26 cellular contexts compared by ENCODE assay signal in genomic region chr1:64100791-64101190, GRCh38.
"Had no signal": no experiment of that assay in that cellular context is flagged by ENCODE, and none has a peak within 500 bp of the region (broad histone marks: within the 10 kb centered on the region; RNA-seq: fewer than 3 reads in every experiment).

No MANE protein-coding gene starts in this region.

- H3K27ac ChIP-seq: breast epithelium, epithelial cell of prostate, hepatocyte, left lung, VCaP had no signal

- H3K36me3 Mint-ChIP-seq: immature natural killer cell; naive thymus-derived CD8-positive, alpha-beta T cell; T-cell had no signal

- H2AFZ ChIP-seq: hepatocyte had no signal

- FAIRE-seq: frontal cortex had no signal

- H3K27me3 Mint-ChIP-seq: activated naive CD8-positive, alpha-beta T cell treated with anti-CD3 and anti-CD28 coated beads, Interleukin-2, amount 50 U/mL, for 24 hours; central memory CD8-positive, alpha-beta T cell had no signal

- H3K9me3 Mint-ChIP-seq: activated CD4-positive, alpha-beta memory T cell treated with anti-CD3 and anti-CD28 coated beads, Interleukin-2, amount 10 ng/mL, durations not matched to agents 7 days and 5 days; activated CD4-positive, alpha-beta T cell treated with anti-CD3 and anti-CD28 coated beads, Interleukin-2, amount 10 ng/mL, durations not matched to agents 24 days and 14 days; activated naive CD8-positive, alpha-beta T cell treated with anti-CD3 and anti-CD28 coated beads, Interleukin-2, amount 50 U/mL, for 24 hours; central memory CD8-positive, alpha-beta T cell; T-cell; T-helper 2 cell treated with Interferon-gamma antibody and Interleukin-4, amounts not matched to agents 5 μg/mL and 100 μg/mL, for 36 hours had no signal

- H3K27ac Mint-ChIP-seq: activated CD4-positive, alpha-beta memory T cell treated with anti-CD3 and anti-CD28 coated beads, Interleukin-2, amount 10 ng/mL, durations not matched to agents 7 days and 5 days; activated CD4-positive, alpha-beta T cell treated with anti-CD3 and anti-CD28 coated beads, Interleukin-2, amount 10 ng/mL, durations not matched to agents 24 days and 14 days; activated naive CD8-positive, alpha-beta T cell treated with anti-CD3 and anti-CD28 coated beads, Interleukin-2, amount 50 U/mL, for 24 hours; activated T-cell treated with anti-CD3 and anti-CD28 coated beads, Interleukin-2, amount 50 U/mL, for 72 hours; immature natural killer cell; naive thymus-derived CD8-positive, alpha-beta T cell; T-cell; T-helper 2 cell treated with Interferon-gamma antibody and Interleukin-4, amounts not matched to agents 5 μg/mL and 100 μg/mL, for 36 hours had no signal

- DNase-seq: activated CD4-positive, alpha-beta memory T cell treated with anti-CD3 and anti-CD28 coated beads, Interleukin-2, amount 10 ng/mL, durations not matched to agents 7 days and 5 days; activated CD4-positive, alpha-beta T cell treated with anti-CD3 and anti-CD28 coated beads, Interleukin-2, amount 10 ng/mL, durations not matched to agents 24 days and 14 days; activated effector memory CD4-positive, alpha-beta T cell treated with anti-CD3 and anti-CD28 coated beads, Interleukin-2, amount 50 U/mL, for 16 hours; activated naive CD4-positive, alpha-beta T cell treated with anti-CD3 and anti-CD28 coated beads, Interleukin-2, amount 50 U/mL, for 16 hours; activated naive CD8-positive, alpha-beta T cell treated with anti-CD3 and anti-CD28 coated beads, Interleukin-2, amount 50 U/mL, for 24 hours; activated T-cell treated with anti-CD3 and anti-CD28 coated beads, Interleukin-2, amount 50 U/mL, for 72 hours; anterior cingulate cortex; cortex of kidney; glutamatergic neuron; immature natural killer cell; left lung; naive thymus-derived CD8-positive, alpha-beta T cell; nucleus accumbens; retina; stimulated activated CD4-positive, alpha-beta T cell treated with anti-CD3 and anti-CD28 coated beads, Interleukin-2, amount 100 ng/mL, for 48 hours; stimulated activated naive CD4-positive, alpha-beta T cell treated with Interleukin-2 at 50 U/mL for 16 hours; T-cell had no signal

- H3K4me2 ChIP-seq: hepatocyte had no signal

- H3K27me3 ChIP-seq: breast epithelium, hepatocyte, left lung had no signal

- H3K4me3 Mint-ChIP-seq: activated CD4-positive, alpha-beta memory T cell treated with anti-CD3 and anti-CD28 coated beads, Interleukin-2, amount 10 ng/mL, durations not matched to agents 7 days and 5 days; activated CD4-positive, alpha-beta T cell treated with anti-CD3 and anti-CD28 coated beads, Interleukin-2, amount 10 ng/mL, durations not matched to agents 24 days and 14 days; activated naive CD8-positive, alpha-beta T cell treated with anti-CD3 and anti-CD28 coated beads, Interleukin-2, amount 50 U/mL, for 24 hours; activated T-cell treated with anti-CD3 and anti-CD28 coated beads, Interleukin-2, amount 50 U/mL, for 72 hours; central memory CD8-positive, alpha-beta T cell; immature natural killer cell; naive thymus-derived CD8-positive, alpha-beta T cell; T-cell; T-helper 2 cell treated with Interferon-gamma antibody and Interleukin-4, amounts not matched to agents 5 μg/mL and 100 μg/mL, for 36 hours had no signal

- ATAC-seq: activated CD4-positive, CD25-positive, alpha-beta regulatory T cell treated with anti-CD3 and anti-CD28 coated beads, Interleukin-2, amount 50 U/mL, for 24 hours; activated naive CD8-positive, alpha-beta T cell treated with anti-CD3 and anti-CD28 coated beads, Interleukin-2, amount 50 U/mL, for 24 hours; activated T-cell treated with anti-CD3 and anti-CD28 coated beads, Interleukin-2, amount 50 U/mL, for 72 hours; left lung; naive thymus-derived CD8-positive, alpha-beta T cell; T-cell had no signal

- H3K9me3 ChIP-seq: breast epithelium, left lung had no signal

- H3K4me1 Mint-ChIP-seq: activated CD4-positive, alpha-beta memory T cell treated with anti-CD3 and anti-CD28 coated beads, Interleukin-2, amount 10 ng/mL, durations not matched to agents 7 days and 5 days; activated CD4-positive, alpha-beta T cell treated with anti-CD3 and anti-CD28 coated beads, Interleukin-2, amount 10 ng/mL, durations not matched to agents 24 days and 14 days; activated naive CD8-positive, alpha-beta T cell treated with anti-CD3 and anti-CD28 coated beads, Interleukin-2, amount 50 U/mL, for 24 hours; central memory CD8-positive, alpha-beta T cell; immature natural killer cell; naive thymus-derived CD8-positive, alpha-beta T cell; T-cell had no signal

- H3K4me3 ChIP-seq: breast epithelium, hepatocyte, left lung, lung had no signal

- H3K4me1 ChIP-seq: breast epithelium, left lung had no signal

- H3K36me3 ChIP-seq: breast epithelium, left lung had no signal
